20 cellular contexts compared by ENCODE assay signal in the genomic region with DNA sequence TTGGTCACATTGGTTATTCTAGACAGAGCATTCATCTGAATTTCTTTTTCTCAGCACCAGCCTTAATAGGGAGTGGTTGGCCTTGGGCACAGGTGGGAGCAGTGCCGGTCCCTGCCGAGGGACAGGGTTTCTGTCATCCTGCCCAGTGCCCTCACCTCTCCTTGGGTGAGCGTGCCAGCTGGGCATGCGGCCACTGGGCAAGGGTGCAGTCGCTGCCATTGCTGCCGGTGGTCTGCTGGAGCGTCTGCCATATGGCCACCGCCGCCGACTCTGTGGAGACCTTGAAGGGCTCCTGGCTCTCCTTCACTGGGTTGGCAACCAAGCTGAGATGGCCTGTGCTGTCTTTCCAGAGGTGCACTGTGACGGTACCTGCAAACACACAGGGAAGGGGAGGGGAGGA. TPM values are rescaled to one million over a fixed set of nuclear protein-coding genes. Genes with fewer than 3 reads are reported as not detected.
"Had no signal": no experiment of that assay in that cellular context is flagged by ENCODE, and none has a peak within 500 bp of the region (broad histone marks: within the 10 kb centered on the region; RNA-seq: fewer than 3 reads in every experiment).

No MANE protein-coding gene starts in this region.

- ATAC-seq: activated CD8-positive, alpha-beta T cell treated with anti-CD3 and anti-CD28 coated beads, Interleukin-2, amount 10 ng/mL, durations not matched to agents 7 days and 5 days; activated naive CD8-positive, alpha-beta T cell treated with anti-CD3 and anti-CD28 coated beads, Interleukin-2, amount 50 U/mL, for 24 hours; naive thymus-derived CD8-positive, alpha-beta T cell; stimulated activated naive CD8-positive, alpha-beta T cell treated with anti-CD3 and anti-CD28 coated beads, Interleukin-15, Interleukin-2, amounts not matched to agents 100 U/mL and 50 U/mL, for 24 hours; WTC11 had no signal

- H3K27me3 ChIP-seq: ascending aorta, upper lobe of left lung had no signal

- H3K4me1 ChIP-seq: ascending aorta, suprapubic skin had no signal

- H3K36me3 ChIP-seq: ascending aorta, suprapubic skin had no signal

- H3K27ac ChIP-seq: ascending aorta, coronary artery, suprapubic skin, upper lobe of left lung had no signal

- DNase-seq: activated CD4-positive, alpha-beta T cell treated with anti-CD3 and anti-CD28 coated beads for 48 hours; activated CD8-positive, alpha-beta memory T cell treated with anti-CD3 and anti-CD28 coated beads, Interleukin-2, amount 50 U/mL, for 48 hours; activated CD8-positive, alpha-beta T cell treated with anti-CD3 and anti-CD28 coated beads, Interleukin-2, amount 10 ng/mL, durations not matched to agents 7 days and 5 days; activated naive CD4-positive, alpha-beta T cell treated with Interleukin-2 at 50 U/mL for 16 hours; activated naive CD8-positive, alpha-beta T cell treated with anti-CD3 and anti-CD28 coated beads, Interleukin-2, amount 50 U/mL, for 24 hours; effector CD4-positive, alpha-beta T cell; hippocampal formation; kidney glomerular epithelial cell; mammary epithelial cell; stimulated activated CD4-positive, alpha-beta T cell treated with anti-CD3 and anti-CD28 coated beads, Interleukin-4, amount 100 ng/mL, for 1 hour; stimulated activated CD8-positive, alpha-beta memory T cell treated with anti-CD3 and anti-CD28 coated beads, Interleukin-4, amount 100 ng/mL, for 48 hours; stimulated activated naive CD8-positive, alpha-beta T cell treated with anti-CD3 and anti-CD28 coated beads, Interleukin-15, Interleukin-2, amounts not matched to agents 100 U/mL and 50 U/mL, for 24 hours; upper lobe of left lung had no signal

- H3K4me3 ChIP-seq: ascending aorta, coronary artery, suprapubic skin, upper lobe of left lung had no signal

- H3K9me3 ChIP-seq: ascending aorta, suprapubic skin, upper lobe of left lung had no signal

RNA-seq across cellular contexts. Expression of gene IP6K3, which starts 18.8 kb away (rescaled TPM):
- total RNA-seq: activated CD8-positive, alpha-beta T cell treated with anti-CD3 and anti-CD28 coated beads, Interleukin-2, amount 10 ng/mL, durations not matched to agents 7 days and 5 days; activated T-helper 1 cell treated with anti-CD3 and anti-CD28 coated beads, Interleukin-12 subunit alpha, Interleukin-12 subunit beta, Interleukin-2, Interleukin-4 antibody, amounts not matched to agents 30 ng/mL and 10 ng/mL and 1 ng/mL, durations not matched to agents 14 hours and 24 hours and 36 hours; ascending aorta; mononuclear cell; naive thymus-derived CD8-positive, alpha-beta T cell had no signal
- polyA plus RNA-seq: mammary epithelial cell; naive thymus-derived CD8-positive, alpha-beta T cell had no signal
